13 cellular contexts compared by ENCODE assay signal in the genomic region with DNA sequence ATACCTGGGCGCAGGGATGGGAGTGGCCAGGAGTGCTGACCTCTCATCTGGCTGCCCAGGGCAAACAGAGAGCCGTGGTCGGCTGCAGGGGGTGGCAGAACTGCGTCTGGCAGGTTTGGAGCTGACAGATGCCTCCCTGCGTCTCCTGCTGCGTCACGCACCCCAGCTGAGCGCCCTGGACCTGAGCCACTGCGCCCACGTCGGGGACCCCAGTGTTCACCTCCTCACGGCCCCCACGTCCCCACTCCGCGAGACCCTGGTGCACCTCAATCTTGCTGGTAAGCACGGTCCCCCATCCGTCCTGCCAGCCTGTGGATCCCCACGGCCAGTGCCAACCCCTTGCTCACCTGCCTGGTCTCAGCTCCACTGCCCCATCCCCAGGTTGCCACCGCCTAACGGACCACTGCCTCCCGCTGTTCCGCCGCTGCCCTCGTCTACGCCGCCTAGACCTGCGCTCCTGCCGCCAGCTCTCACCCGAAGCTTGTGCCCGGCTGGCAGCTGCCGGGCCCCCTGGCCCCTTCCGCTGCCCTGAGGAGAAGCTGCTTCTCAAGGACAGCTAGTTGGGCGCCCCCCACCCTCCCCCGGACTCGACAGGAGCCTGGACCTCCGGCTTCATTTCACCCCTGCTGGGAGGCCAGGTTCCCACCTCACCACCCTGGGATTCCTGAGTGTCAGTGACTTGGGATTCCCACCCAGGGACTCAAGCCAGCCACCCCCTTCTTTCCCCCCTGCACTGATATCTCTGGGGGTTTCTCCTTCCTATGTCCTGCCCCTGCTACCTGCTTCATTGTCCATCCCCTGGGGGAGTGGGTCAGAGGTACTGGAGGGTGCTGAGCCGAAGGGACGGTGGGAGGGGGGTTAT. TPM values are rescaled to one million over a fixed set of nuclear protein-coding genes. Genes with fewer than 3 reads are reported as not detected.
DNase-seq lines count a peak whose midpoint lies in the region; ATAC-seq and TF ChIP-seq lines count a peak whose summit lies in the region.
"Had no signal": no experiment of that assay in that cellular context is flagged by ENCODE, and none has a peak within 500 bp of the region (broad histone marks: within the 10 kb centered on the region; RNA-seq: fewer than 3 reads in every experiment).

No MANE protein-coding gene starts in this region.

- no peak overlapping the region for H3K4me3 ChIP-seq in CD4-positive, alpha-beta memory T cell (ENCODE audit: low read length in 2 of 2)
- no peak overlapping the region for H3K4me3 ChIP-seq in NT2/D1 (ENCODE audit: insufficient read length, low read depth)
- H3K4me3 ChIP-seq in hepatocyte: no peak overlapping the region

- no peaks in the 10 kb centered on the region for H3K27me3 ChIP-seq in CD4-positive, alpha-beta memory T cell (ENCODE audit: insufficient read depth, low read length)
- no peaks in the 10 kb centered on the region for H3K27me3 ChIP-seq in NT2/D1 (ENCODE audit: insufficient read depth, insufficient read length)
- no peaks in the 10 kb centered on the region for H3K27me3 ChIP-seq in hepatocyte
- H3K27me3 ChIP-seq: breast epithelium had no signal

- no peaks in the 10 kb centered on the region for H3K9me2 ChIP-seq in hepatocyte (replicated peaks; ENCODE audit: insufficient read depth)

- CTCF ChIA-PET in CD4-positive, alpha-beta memory T cell (lab: Charles Lee; ENCODE audit: partially characterized antibody): no interaction called here

- H3K4me2 ChIP-seq in hepatocyte: no peak overlapping the region

- peaks cover 35% of the 10 kb centered on the region for H3K79me2 ChIP-seq in hepatocyte

- TF ChIP-seq POLR2A in erythroblast (IDR thresholded peaks at IDR 0.05; ENCODE audit: low read length): no peak

- no peaks in the 10 kb centered on the region for H3K36me3 ChIP-seq in CD4-positive, alpha-beta memory T cell (ENCODE audit: insufficient read depth, low read length)
- H3K36me3 ChIP-seq in NT2/D1 (ENCODE audit: insufficient read depth, insufficient read length, low read length) (peaks cover 43% of the 10 kb centered on the region), hepatocyte (replicated peaks; ENCODE audit: insufficient read depth, low read depth) (no peaks in the 10 kb centered on the region)
- H3K36me3 ChIP-seq: breast epithelium had no signal

- WGBS in hepatocyte (ENCODE audit: low lambda C conversion rate, missing lambda C conversion rate): 91% methylated on average over 31 of the region's 38 CpGs

- no peaks in the 10 kb centered on the region for H3K27me3 Mint-ChIP-seq in CD4-positive, alpha-beta memory T cell
- H3K27me3 Mint-ChIP-seq in nephron progenitor cell (ENCODE audit: low read depth, poor library complexity): peaks cover 3% of the 10 kb centered on the region
- H3K27me3 Mint-ChIP-seq: activated naive CD4-positive, alpha-beta T cell treated with anti-CD3 and anti-CD28 coated beads, Interleukin-2, amount 50 U/mL, for 24 hours had no signal

- H3K9me3 Mint-ChIP-seq in CD4-positive, alpha-beta memory T cell: no peaks in the 10 kb centered on the region
- H3K9me3 Mint-ChIP-seq in nephron progenitor cell: no peaks in the 10 kb centered on the region
- H3K9me3 Mint-ChIP-seq: activated naive CD4-positive, alpha-beta T cell treated with anti-CD3 and anti-CD28 coated beads, Interleukin-2, amount 50 U/mL, for 24 hours had no signal

- POLR2A ChIA-PET in CD4-positive, alpha-beta memory T cell (lab: Charles Lee; ENCODE audit: partially characterized antibody): interaction anchor here (0.7 kb wide), 1 partner anchor 127 kb away, joined by 4 read pairs; the partner anchor contains the start of genes ZNF646 and ZNF668

- H3K9me3 ChIP-seq in CD4-positive, alpha-beta memory T cell (ENCODE audit: control insufficient read depth in 1 of 2, low read length in 2 of 2): no peaks in the 10 kb centered on the region
- H3K9me3 ChIP-seq in NT2/D1 (ENCODE audit: insufficient read depth, low read length) (no peaks in the 10 kb centered on the region), hepatocyte (ENCODE audit: low read depth) (no peaks in the 10 kb centered on the region)
- H3K9me3 ChIP-seq: breast epithelium had no signal

- no peak overlapping the region for H3K27ac ChIP-seq in CD4-positive, alpha-beta memory T cell (ENCODE audit: low read depth, low read length)
- H3K27ac ChIP-seq in hepatocyte: peak overlapping the region; percentile 98

- peak overlapping the region in 3 of 8 donors; percentile 52 to 77 (median 57) for H3K4me3 Mint-ChIP-seq in CD4-positive, alpha-beta memory T cell
- peak overlapping the region; percentile 56 for H3K4me3 Mint-ChIP-seq in nephron progenitor cell

- intact Hi-C loops in CD4-positive, alpha-beta memory T cell (cut with micrococcal nuclease): no loop called here

- ATAC-seq in HG02588 (IDR thresholded peaks at IDR 0.05; ENCODE audit: unreplicated experiment): no peak

- H3K4me1 ChIP-seq in CD4-positive, alpha-beta memory T cell (ENCODE audit: insufficient read depth, low read length): peaks cover 21% of the 10 kb centered on the region
- H3K4me1 ChIP-seq in NT2/D1 (ENCODE audit: insufficient read depth, insufficient read length): peaks cover 20% of the 10 kb centered on the region
- peaks cover 29% of the 10 kb centered on the region for H3K4me1 ChIP-seq in hepatocyte (ENCODE audit: insufficient read depth)

- peak overlapping the region in 4 of 7 donors; percentile 55 to 90 (median 72) for H3K27ac Mint-ChIP-seq in CD4-positive, alpha-beta memory T cell
- H3K27ac Mint-ChIP-seq in nephron progenitor cell: peak overlapping the region; percentile 88

- no peak for TF ChIP-seq CTCF in hepatocyte (IDR thresholded peaks at IDR 0.05; ENCODE audit: poor library complexity)
- no peak for TF ChIP-seq CTCF in nephron progenitor cell (IDR thresholded peaks at IDR 0.05)

- no peak for DNase-seq in CD4-positive, alpha-beta memory T cell
- DNase-seq in NT2/D1 (ENCODE audit: low read depth, low spot score) (no peak), hepatocyte (ENCODE audit: low spot score) (no peak), nephron progenitor cell (no peak), erythroblast (lab: John Stamatoyannopoulos, UW) (no peak), midbrain (lab: John Stamatoyannopoulos, UW) (no peak), hippocampal formation (lab: John Stamatoyannopoulos, UW) (no peak)
- DNase-seq: activated CD4-positive, alpha-beta T cell treated with anti-CD3 and anti-CD28 coated beads for 4 hours; NCI-H1417; stimulated activated CD4-positive, alpha-beta T cell treated with anti-CD3 and anti-CD28 coated beads, Interleukin-2, amount 100 ng/mL, for 24 hours had no signal

- peaks cover 11 to 36% (median 24%) of the 10 kb centered on the region in 4 donors for H3K4me1 Mint-ChIP-seq in CD4-positive, alpha-beta memory T cell
- peaks cover 41% of the 10 kb centered on the region for H3K4me1 Mint-ChIP-seq in nephron progenitor cell

- H3K9ac ChIP-seq in NT2/D1 (ENCODE audit: insufficient read length, low read depth): peak overlapping the region; percentile 42

- no peaks in the 10 kb centered on the region for H4K20me1 ChIP-seq in hepatocyte (ENCODE audit: insufficient read depth, poor library complexity, severe bottlenecking)

- peaks cover 0 to 8% of the 10 kb centered on the region in 2 donors for H3K36me3 Mint-ChIP-seq in CD4-positive, alpha-beta memory T cell
- H3K36me3 Mint-ChIP-seq in nephron progenitor cell (ENCODE audit: low read depth): peaks cover 44% of the 10 kb centered on the region

- no peak overlapping the region for H2AFZ ChIP-seq in hepatocyte

RNA-seq across cellular contexts. Expression of gene ORAI3, which starts 2.0 kb away (rescaled TPM):
- total RNA-seq in CD4-positive, alpha-beta memory T cell: 10 to 100 TPM; 19.3 to 22.0 TPM
- 10 to 100 TPM; 16.2 to 17.5 TPM for polyA plus RNA-seq in CD4-positive, alpha-beta memory T cell
- 42.4 and 52.5 TPM in 2 replicates for total RNA-seq in hepatocyte
- 54.0 and 56.9 TPM in 2 replicates for polyA plus RNA-seq in hepatocyte

RNA-seq across cellular contexts. Expression of gene SETD1A, which starts 10.7 kb away (rescaled TPM):
- 10 to 100 TPM; 32.1 to 33.2 TPM for total RNA-seq in CD4-positive, alpha-beta memory T cell
- 1 to 10 TPM in 1 of 2 donors, not detected in 1; 5.6 TPM for polyA plus RNA-seq in CD4-positive, alpha-beta memory T cell
- 1.8 and 2.7 TPM in 2 replicates for total RNA-seq in hepatocyte
- polyA plus RNA-seq in hepatocyte: 2.2 and 2.3 TPM in 2 replicates

RNA-seq across cellular contexts. Expression of gene FBXL19, which starts 23.5 kb away (rescaled TPM):
- total RNA-seq in CD4-positive, alpha-beta memory T cell: 10 to 100 TPM; 15.6 to 15.8 TPM
- under 1 TPM in 1 of 2 donors, not detected in 1; 0.16 TPM for polyA plus RNA-seq in CD4-positive, alpha-beta memory T cell
- total RNA-seq in hepatocyte: 15.6 and 19.4 TPM in 2 replicates
- 2.1 and 3.6 TPM in 2 replicates for polyA plus RNA-seq in hepatocyte

RNA-seq across cellular contexts. Expression of gene HSD3B7, which starts 38.1 kb away (rescaled TPM):
- total RNA-seq in CD4-positive, alpha-beta memory T cell: 1 to 10 TPM; 3.6 to 4.3 TPM
- polyA plus RNA-seq in CD4-positive, alpha-beta memory T cell: 1 to 10 TPM in 1 of 2 donors, under 1 TPM in 1; 0.08 to 1.2 TPM
- 17.5 and 18.1 TPM in 2 replicates for total RNA-seq in hepatocyte
- polyA plus RNA-seq in hepatocyte: 16.7 and 20.8 TPM in 2 replicates

RNA-seq across cellular contexts. Expression of gene CTF1, which starts 50.5 kb away (rescaled TPM):
- under 1 TPM; 0.19 to 0.26 TPM for total RNA-seq in CD4-positive, alpha-beta memory T cell
- not detected for polyA plus RNA-seq in CD4-positive, alpha-beta memory T cell
- total RNA-seq in hepatocyte: 1.1 and 1.7 TPM in 2 replicates
- 13.0 and 18.2 TPM in 2 replicates for polyA plus RNA-seq in hepatocyte
